In genomic region chr12:127813147-127813546, GRCh38 we compare ENCODE assay signal across 3 cellular contexts.
TF ChIP-seq lines count a peak whose summit lies in the region.

No MANE protein-coding gene starts in this region.

TF ChIP-seq in HepG2, 621 proteins besides CTCF, POLR2A, EP300 and RAD21 (continued from another document):
- TF ChIP-seq MAFF (IDR thresholded peaks at IDR 0.05; ENCODE audit: low read depth, low read length) = peak; percentile 55; the same call in 1 of the 2 replicates
- no peak for TF ChIP-seq ZBTB42 (CRISPR knock-in tag; IDR thresholded peaks at IDR 0.05)
- no peak for TF ChIP-seq RBM39 (IDR thresholded peaks at IDR 0.05; ENCODE audit: low read depth, low read length, poor library complexity, severe bottlenecking)
- TF ChIP-seq MAFK (conservative IDR thresholded peaks at IDR 0.05 in 1 of 2, IDR thresholded peaks at IDR 0.05 in 1 of 2; ENCODE audit: low read length in 2 of 2) = peak; percentile 65 to 68; a peak in 3 of 4 replicates
- TF ChIP-seq ZBTB25 (CRISPR knock-in tag; IDR thresholded peaks at IDR 0.05) = no peak
- no peak for TF ChIP-seq CREB1 (IDR thresholded peaks at IDR 0.05)
- TF ChIP-seq CREB1 (CRISPR knock-in tag; IDR thresholded peaks at IDR 0.05) = no peak
- no peak for TF ChIP-seq FOXP1 (IDR thresholded peaks at IDR 0.05)
- TF ChIP-seq FOXP1 (CRISPR knock-in tag; IDR thresholded peaks at IDR 0.05) = no peak
TF ChIP-seq in HepG2: peak in this region for 2.

TF ChIP-seq in A549, 52 proteins besides CTCF, POLR2A, EP300 and RAD21 (continued from another document):
- no peak for TF ChIP-seq USF2 (IDR thresholded peaks at IDR 0.05)
- TF ChIP-seq POLR2AphosphoS2 (conservative IDR thresholded peaks at IDR 0.05; ENCODE audit: low read length) = no peak
TF ChIP-seq in A549: peak in this region for 1.

TF ChIP-seq in neural cell, 6 proteins besides CTCF, POLR2A, EP300 and RAD21 (continued from another document):
- no peak for TF ChIP-seq REST (IDR thresholded peaks at IDR 0.05; ENCODE audit: borderline replicate concordance)
- no peak for TF ChIP-seq MXI1 (conservative IDR thresholded peaks at IDR 0.05; ENCODE audit: poor library complexity, severe bottlenecking)
TF ChIP-seq in neural cell: peak in this region for 0.
